ENCODE assay signal across 1 cellular context in the genomic region with DNA sequence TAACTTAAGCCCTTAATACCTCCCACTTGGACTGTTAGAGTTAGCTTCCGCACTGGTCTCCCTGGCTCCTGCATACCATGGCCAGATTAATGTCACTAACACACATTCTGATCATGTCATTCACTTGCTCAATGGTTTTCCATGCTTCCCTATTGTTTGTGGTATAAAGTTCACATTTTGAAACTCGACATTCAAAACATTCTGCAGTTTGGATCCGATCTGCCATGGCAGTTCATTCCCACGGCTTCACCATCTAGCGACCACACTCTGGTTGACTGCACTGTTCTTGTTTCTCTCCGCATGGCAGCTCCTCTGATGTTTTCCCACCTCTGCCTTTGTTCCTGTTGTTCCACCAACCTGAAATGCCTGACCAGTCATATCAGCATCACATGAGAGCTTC.
TF ChIP-seq lines count a peak whose summit lies in the region.

No MANE protein-coding gene starts in this region.

TF ChIP-seq in HepG2, 621 proteins besides CTCF, POLR2A, EP300 and RAD21 (continued from another document and continues in another):
- TF ChIP-seq ZNF552 (CRISPR knock-in tag; IDR thresholded peaks at IDR 0.05; ENCODE audit: borderline replicate concordance) = no peak
- no peak for TF ChIP-seq ZNF101 (CRISPR knock-in tag; IDR thresholded peaks at IDR 0.05; ENCODE audit: borderline replicate concordance, low read depth)
- no peak for TF ChIP-seq ZNF549 (CRISPR knock-in tag; IDR thresholded peaks at IDR 0.05)
- peak; percentile 72 for TF ChIP-seq HNF4A (CRISPR knock-in tag; IDR thresholded peaks at IDR 0.05)
- TF ChIP-seq ZNF652 (CRISPR knock-in tag; IDR thresholded peaks at IDR 0.05; ENCODE audit: borderline replicate concordance, low read depth) = no peak
- TF ChIP-seq KLF16 (CRISPR knock-in tag; IDR thresholded peaks at IDR 0.05) = no peak
- no peak for TF ChIP-seq ZSCAN31 (CRISPR knock-in tag; IDR thresholded peaks at IDR 0.05; ENCODE audit: low read depth)
- TF ChIP-seq, protein P1, sequence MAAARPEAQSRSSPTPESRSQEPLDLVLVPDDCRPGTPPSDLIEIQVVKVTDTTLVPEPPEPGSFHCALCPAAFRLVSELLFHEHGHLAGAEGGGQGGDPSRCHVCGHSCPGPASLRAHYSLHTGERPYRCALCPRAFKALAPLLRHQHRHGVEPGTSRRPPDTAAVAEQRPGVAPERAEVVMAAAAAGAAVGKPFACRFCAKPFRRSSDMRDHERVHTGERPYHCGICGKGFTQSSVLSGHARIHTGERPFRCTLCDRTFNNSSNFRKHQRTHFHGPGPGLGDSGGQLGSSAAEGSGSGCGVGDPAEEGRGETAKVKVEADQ (CRISPR knock-in tag; IDR thresholded peaks at IDR 0.05; ENCODE audit: borderline replicate concordance) = no peak
- TF ChIP-seq ELF1 (CRISPR knock-in tag; IDR thresholded peaks at IDR 0.05) = no peak
- TF ChIP-seq, protein P2, sequence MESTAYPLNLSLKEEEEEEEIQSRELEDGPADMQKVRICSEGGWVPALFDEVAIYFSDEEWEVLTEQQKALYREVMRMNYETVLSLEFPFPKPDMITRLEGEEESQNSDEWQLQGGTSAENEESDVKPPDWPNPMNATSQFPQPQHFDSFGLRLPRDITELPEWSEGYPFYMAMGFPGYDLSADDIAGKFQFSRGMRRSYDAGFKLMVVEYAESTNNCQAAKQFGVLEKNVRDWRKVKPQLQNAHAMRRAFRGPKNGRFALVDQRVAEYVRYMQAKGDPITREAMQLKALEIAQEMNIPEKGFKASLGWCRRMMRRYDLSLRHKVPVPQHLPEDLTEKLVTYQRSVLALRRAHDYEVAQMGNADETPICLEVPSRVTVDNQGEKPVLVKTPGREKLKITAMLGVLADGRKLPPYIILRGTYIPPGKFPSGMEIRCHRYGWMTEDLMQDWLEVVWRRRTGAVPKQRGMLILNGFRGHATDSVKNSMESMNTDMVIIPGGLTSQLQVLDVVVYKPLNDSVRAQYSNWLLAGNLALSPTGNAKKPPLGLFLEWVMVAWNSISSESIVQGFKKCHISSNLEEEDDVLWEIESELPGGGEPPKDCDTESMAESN (CRISPR knock-in tag; conservative IDR thresholded peaks at IDR 0.05) = no peak
- TF ChIP-seq ZNF180 (CRISPR knock-in tag; IDR thresholded peaks at IDR 0.05; ENCODE audit: borderline replicate concordance, low read depth) = no peak
- TF ChIP-seq, protein P3, sequence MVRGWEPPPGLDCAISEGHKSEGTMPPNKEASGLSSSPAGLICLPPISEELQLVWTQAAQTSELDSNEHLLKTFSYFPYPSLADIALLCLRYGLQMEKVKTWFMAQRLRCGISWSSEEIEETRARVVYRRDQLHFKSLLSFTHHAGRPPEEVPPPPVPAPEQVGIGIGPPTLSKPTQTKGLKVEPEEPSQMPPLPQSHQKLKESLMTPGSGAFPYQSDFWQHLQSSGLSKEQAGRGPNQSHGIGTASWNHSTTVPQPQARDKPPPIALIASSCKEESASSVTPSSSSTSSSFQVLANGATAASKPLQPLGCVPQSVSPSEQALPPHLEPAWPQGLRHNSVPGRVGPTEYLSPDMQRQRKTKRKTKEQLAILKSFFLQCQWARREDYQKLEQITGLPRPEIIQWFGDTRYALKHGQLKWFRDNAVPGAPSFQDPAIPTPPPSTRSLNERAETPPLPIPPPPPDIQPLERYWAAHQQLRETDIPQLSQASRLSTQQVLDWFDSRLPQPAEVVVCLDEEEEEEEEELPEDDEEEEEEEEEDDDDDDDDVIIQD (CRISPR knock-in tag; IDR thresholded peaks at IDR 0.05; ENCODE audit: low read depth) = no peak
- no peak for TF ChIP-seq TARDBP (CRISPR knock-in tag; IDR thresholded peaks at IDR 0.05)
- TF ChIP-seq ZNF839 (CRISPR knock-in tag; IDR thresholded peaks at IDR 0.05; ENCODE audit: borderline replicate concordance) = no peak
- TF ChIP-seq ATF7-NPFF (CRISPR knock-in tag; IDR thresholded peaks at IDR 0.05; ENCODE audit: low read depth) = no peak
- TF ChIP-seq ETV6 (CRISPR knock-in tag; conservative IDR thresholded peaks at IDR 0.05) = no peak
- TF ChIP-seq HNRNPLL (IDR thresholded peaks at IDR 0.05; ENCODE audit: low read depth, low read length, poor library complexity, severe bottlenecking) = no peak
- TF ChIP-seq ELF3 (CRISPR knock-in tag; IDR thresholded peaks at IDR 0.05) = peak; percentile 59; the same call in 1 of the 2 replicates
- TF ChIP-seq ZNF782 (CRISPR knock-in tag; IDR thresholded peaks at IDR 0.05; ENCODE audit: borderline replicate concordance) = no peak
- TF ChIP-seq GATAD2A (CRISPR knock-in tag; IDR thresholded peaks at IDR 0.05) = peak; percentile 26
- TF ChIP-seq, protein P4, sequence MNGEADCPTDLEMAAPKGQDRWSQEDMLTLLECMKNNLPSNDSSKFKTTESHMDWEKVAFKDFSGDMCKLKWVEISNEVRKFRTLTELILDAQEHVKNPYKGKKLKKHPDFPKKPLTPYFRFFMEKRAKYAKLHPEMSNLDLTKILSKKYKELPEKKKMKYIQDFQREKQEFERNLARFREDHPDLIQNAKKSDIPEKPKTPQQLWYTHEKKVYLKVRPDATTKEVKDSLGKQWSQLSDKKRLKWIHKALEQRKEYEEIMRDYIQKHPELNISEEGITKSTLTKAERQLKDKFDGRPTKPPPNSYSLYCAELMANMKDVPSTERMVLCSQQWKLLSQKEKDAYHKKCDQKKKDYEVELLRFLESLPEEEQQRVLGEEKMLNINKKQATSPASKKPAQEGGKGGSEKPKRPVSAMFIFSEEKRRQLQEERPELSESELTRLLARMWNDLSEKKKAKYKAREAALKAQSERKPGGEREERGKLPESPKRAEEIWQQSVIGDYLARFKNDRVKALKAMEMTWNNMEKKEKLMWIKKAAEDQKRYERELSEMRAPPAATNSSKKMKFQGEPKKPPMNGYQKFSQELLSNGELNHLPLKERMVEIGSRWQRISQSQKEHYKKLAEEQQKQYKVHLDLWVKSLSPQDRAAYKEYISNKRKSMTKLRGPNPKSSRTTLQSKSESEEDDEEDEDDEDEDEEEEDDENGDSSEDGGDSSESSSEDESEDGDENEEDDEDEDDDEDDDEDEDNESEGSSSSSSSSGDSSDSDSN (CRISPR knock-in tag; IDR thresholded peaks at IDR 0.05) = peak; percentile 46; the same call in 1 of the 2 replicates
- no peak for TF ChIP-seq SNAI1 (CRISPR knock-in tag; IDR thresholded peaks at IDR 0.05; ENCODE audit: borderline replicate concordance)
- no peak for TF ChIP-seq ZNF225 (CRISPR knock-in tag; IDR thresholded peaks at IDR 0.05)
- TF ChIP-seq, protein P5, sequence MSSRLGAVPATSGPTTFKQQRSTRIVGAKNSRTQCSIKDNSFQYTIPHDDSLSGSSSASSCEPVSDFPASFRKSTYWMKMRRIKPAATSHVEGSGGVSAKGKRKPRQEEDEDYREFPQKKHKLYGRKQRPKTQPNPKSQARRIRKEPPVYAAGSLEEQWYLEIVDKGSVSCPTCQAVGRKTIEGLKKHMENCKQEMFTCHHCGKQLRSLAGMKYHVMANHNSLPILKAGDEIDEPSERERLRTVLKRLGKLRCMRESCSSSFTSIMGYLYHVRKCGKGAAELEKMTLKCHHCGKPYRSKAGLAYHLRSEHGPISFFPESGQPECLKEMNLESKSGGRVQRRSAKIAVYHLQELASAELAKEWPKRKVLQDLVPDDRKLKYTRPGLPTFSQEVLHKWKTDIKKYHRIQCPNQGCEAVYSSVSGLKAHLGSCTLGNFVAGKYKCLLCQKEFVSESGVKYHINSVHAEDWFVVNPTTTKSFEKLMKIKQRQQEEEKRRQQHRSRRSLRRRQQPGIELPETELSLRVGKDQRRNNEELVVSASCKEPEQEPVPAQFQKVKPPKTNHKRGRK (CRISPR knock-in tag; IDR thresholded peaks at IDR 0.05) = 0 out of 2 replicates have a peak, but pooled peaks have one; percentile 36
- TF ChIP-seq ZNF569 (CRISPR knock-in tag; IDR thresholded peaks at IDR 0.05; ENCODE audit: borderline replicate concordance) = no peak
- TF ChIP-seq NCOA2 (CRISPR knock-in tag; IDR thresholded peaks at IDR 0.05) = 0 out of 2 replicates have a peak, but pooled peaks have one; percentile 37
- TF ChIP-seq CHCHD3 (CRISPR knock-in tag; IDR thresholded peaks at IDR 0.05) = no peak
- TF ChIP-seq CENPT (CRISPR knock-in tag; IDR thresholded peaks at IDR 0.05; ENCODE audit: low read depth) = no peak
- TF ChIP-seq ZBTB1 (CRISPR knock-in tag; IDR thresholded peaks at IDR 0.05; ENCODE audit: borderline replicate concordance) = no peak
- TF ChIP-seq FIP1L1 (IDR thresholded peaks at IDR 0.05; ENCODE audit: borderline replicate concordance, insufficient read depth, low read depth, low read length) = no peak
- TF ChIP-seq LCORL (IDR thresholded peaks at IDR 0.05) = no peak
- TF ChIP-seq LCORL (CRISPR knock-in tag; IDR thresholded peaks at IDR 0.05) = no peak
- no peak for TF ChIP-seq HDAC6 (IDR thresholded peaks at IDR 0.05; ENCODE audit: low read depth, low read length)
- TF ChIP-seq, protein P6, sequence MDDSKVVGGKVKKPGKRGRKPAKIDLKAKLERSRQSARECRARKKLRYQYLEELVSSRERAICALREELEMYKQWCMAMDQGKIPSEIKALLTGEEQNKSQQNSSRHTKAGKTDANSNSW (CRISPR knock-in tag; IDR thresholded peaks at IDR 0.05; ENCODE audit: borderline replicate concordance) = no peak
- TF ChIP-seq SATB2 (CRISPR knock-in tag; IDR thresholded peaks at IDR 0.05) = no peak
- no peak for TF ChIP-seq ZFAT (CRISPR knock-in tag; conservative IDR thresholded peaks at IDR 0.05)
- TF ChIP-seq EHMT2 (IDR thresholded peaks at IDR 0.05; ENCODE audit: borderline replicate concordance, low read depth, low read length) = peak; percentile 63; the same call in 1 of the 2 replicates
- TF ChIP-seq ZNF737 (CRISPR knock-in tag; IDR thresholded peaks at IDR 0.05; ENCODE audit: borderline replicate concordance) = no peak
- TF ChIP-seq, protein P7, sequence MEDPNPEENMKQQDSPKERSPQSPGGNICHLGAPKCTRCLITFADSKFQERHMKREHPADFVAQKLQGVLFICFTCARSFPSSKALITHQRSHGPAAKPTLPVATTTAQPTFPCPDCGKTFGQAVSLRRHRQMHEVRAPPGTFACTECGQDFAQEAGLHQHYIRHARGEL (CRISPR knock-in tag; IDR thresholded peaks at IDR 0.05) = no peak
- TF ChIP-seq ZZZ3 (CRISPR knock-in tag; IDR thresholded peaks at IDR 0.05; ENCODE audit: borderline replicate concordance) = no peak
- TF ChIP-seq ZSCAN20 (CRISPR knock-in tag; IDR thresholded peaks at IDR 0.05; ENCODE audit: borderline replicate concordance) = no peak
- no peak for TF ChIP-seq ZNF430 (CRISPR knock-in tag; IDR thresholded peaks at IDR 0.05)
- TF ChIP-seq NKX3-1 (CRISPR knock-in tag; IDR thresholded peaks at IDR 0.05) = no peak
- TF ChIP-seq ZFP82 (CRISPR knock-in tag; IDR thresholded peaks at IDR 0.05; ENCODE audit: borderline replicate concordance) = no peak
- TF ChIP-seq, protein P8, sequence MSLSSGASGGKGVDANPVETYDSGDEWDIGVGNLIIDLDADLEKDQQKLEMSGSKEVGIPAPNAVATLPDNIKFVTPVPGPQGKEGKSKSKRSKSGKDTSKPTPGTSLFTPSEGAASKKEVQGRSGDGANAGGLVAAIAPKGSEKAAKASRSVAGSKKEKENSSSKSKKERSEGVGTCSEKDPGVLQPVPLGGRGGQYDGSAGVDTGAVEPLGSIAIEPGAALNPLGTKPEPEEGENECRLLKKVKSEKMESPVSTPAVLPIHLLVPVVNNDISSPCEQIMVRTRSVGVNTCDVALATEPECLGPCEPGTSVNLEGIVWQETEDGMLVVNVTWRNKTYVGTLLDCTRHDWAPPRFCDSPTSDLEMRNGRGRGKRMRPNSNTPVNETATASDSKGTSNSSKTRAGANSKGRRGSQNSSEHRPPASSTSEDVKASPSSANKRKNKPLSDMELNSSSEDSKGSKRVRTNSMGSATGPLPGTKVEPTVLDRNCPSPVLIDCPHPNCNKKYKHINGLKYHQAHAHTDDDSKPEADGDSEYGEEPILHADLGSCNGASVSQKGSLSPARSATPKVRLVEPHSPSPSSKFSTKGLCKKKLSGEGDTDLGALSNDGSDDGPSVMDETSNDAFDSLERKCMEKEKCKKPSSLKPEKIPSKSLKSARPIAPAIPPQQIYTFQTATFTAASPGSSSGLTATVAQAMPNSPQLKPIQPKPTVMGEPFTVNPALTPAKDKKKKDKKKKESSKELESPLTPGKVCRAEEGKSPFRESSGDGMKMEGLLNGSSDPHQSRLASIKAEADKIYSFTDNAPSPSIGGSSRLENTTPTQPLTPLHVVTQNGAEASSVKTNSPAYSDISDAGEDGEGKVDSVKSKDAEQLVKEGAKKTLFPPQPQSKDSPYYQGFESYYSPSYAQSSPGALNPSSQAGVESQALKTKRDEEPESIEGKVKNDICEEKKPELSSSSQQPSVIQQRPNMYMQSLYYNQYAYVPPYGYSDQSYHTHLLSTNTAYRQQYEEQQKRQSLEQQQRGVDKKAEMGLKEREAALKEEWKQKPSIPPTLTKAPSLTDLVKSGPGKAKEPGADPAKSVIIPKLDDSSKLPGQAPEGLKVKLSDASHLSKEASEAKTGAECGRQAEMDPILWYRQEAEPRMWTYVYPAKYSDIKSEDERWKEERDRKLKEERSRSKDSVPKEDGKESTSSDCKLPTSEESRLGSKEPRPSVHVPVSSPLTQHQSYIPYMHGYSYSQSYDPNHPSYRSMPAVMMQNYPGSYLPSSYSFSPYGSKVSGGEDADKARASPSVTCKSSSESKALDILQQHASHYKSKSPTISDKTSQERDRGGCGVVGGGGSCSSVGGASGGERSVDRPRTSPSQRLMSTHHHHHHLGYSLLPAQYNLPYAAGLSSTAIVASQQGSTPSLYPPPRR (CRISPR knock-in tag; IDR thresholded peaks at IDR 0.05; ENCODE audit: borderline replicate concordance) = no peak
- TF ChIP-seq, protein P9, sequence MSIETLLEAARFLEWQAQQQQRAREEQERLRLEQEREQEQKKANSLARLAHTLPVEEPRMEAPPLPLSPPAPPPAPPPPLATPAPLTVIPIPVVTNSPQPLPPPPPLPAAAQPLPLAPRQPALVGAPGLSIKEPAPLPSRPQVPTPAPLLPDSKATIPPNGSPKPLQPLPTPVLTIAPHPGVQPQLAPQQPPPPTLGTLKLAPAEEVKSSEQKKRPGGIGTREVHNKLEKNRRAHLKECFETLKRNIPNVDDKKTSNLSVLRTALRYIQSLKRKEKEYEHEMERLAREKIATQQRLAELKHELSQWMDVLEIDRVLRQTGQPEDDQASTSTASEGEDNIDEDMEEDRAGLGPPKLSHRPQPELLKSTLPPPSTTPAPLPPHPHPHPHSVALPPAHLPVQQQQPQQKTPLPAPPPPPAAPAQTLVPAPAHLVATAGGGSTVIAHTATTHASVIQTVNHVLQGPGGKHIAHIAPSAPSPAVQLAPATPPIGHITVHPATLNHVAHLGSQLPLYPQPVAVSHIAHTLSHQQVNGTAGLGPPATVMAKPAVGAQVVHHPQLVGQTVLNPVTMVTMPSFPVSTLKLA (IDR thresholded peaks at IDR 0.05) = no peak
- no peak for TF ChIP-seq CAMTA2 (CRISPR knock-in tag; IDR thresholded peaks at IDR 0.05; ENCODE audit: borderline replicate concordance)
- no peak for TF ChIP-seq SOX6 (IDR thresholded peaks at IDR 0.05)
- TF ChIP-seq SOX6 (CRISPR knock-in tag; IDR thresholded peaks at IDR 0.05) = peak; percentile 87
- TF ChIP-seq, protein P10, sequence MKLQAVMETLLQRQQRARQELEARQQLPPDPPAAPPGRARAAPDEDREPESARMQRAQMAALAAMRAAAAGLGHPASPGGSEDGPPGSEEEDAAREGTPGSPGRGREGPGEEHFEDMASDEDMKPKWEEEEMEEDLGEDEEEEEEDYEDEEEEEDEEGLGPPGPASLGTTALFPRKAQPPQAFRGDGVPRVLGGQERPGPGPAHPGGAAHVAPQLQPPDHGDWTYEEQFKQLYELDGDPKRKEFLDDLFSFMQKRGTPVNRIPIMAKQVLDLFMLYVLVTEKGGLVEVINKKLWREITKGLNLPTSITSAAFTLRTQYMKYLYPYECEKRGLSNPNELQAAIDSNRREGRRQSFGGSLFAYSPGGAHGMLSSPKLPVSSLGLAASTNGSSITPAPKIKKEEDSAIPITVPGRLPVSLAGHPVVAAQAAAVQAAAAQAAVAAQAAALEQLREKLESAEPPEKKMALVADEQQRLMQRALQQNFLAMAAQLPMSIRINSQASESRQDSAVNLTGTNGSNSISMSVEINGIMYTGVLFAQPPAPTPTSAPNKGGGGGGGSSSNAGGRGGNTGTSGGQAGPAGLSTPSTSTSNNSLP (IDR thresholded peaks at IDR 0.05; ENCODE audit: low read depth, low read length) = peak; percentile 85
- no peak for TF ChIP-seq MATR3 (CRISPR knock-in tag; IDR thresholded peaks at IDR 0.05)
